In genomic region chr16:25106567-25107465, GRCh38 we compare ENCODE assay signal across 1 cellular context.
TF ChIP-seq lines count a peak whose summit lies in the region.

No MANE protein-coding gene starts in this region.

TF ChIP-seq in HEK293, 187 proteins besides CTCF, POLR2A, EP300 and RAD21 (continued from another document):
- no peak for TF ChIP-seq ELK4 (IDR thresholded peaks at IDR 0.05; ENCODE audit: borderline replicate concordance, low read depth, low read length)
- TF ChIP-seq ZBTB48 (tag by site-specific recombination; IDR thresholded peaks at IDR 0.05): peak; percentile 60; the same call in 1 of the 2 replicates
- TF ChIP-seq PATZ1 (tag by site-specific recombination; IDR thresholded peaks at IDR 0.05): peak; percentile 28
- TF ChIP-seq ZNF433 (tag by site-specific recombination; IDR thresholded peaks at IDR 0.05; ENCODE audit: low read depth): no peak
- TF ChIP-seq ZNF585B (tag by site-specific recombination; IDR thresholded peaks at IDR 0.05): no peak
- no peak for TF ChIP-seq ZNF558 (tag by site-specific recombination; IDR thresholded peaks at IDR 0.05)
- no peak for TF ChIP-seq ZBTB10 (tag by site-specific recombination; IDR thresholded peaks at IDR 0.05)
- peak; percentile 40 for TF ChIP-seq SP3 (tag by site-specific recombination; IDR thresholded peaks at IDR 0.05)
- TF ChIP-seq KLF9 (tag by site-specific recombination; IDR thresholded peaks at IDR 0.05; ENCODE audit: low read depth): 0 out of 2 replicates have a peak, but pooled peaks have one; percentile 14
- TF ChIP-seq REST (tag by site-specific recombination; IDR thresholded peaks at IDR 0.05): no peak; the same call in 1 of the 2 replicates
- TF ChIP-seq ZBTB17 (tag by site-specific recombination; IDR thresholded peaks at IDR 0.05): peak; percentile 99
- TF ChIP-seq ZNF335 (tag by site-specific recombination; conservative IDR thresholded peaks at IDR 0.05): peak; percentile 83
- no peak for TF ChIP-seq ZNF785 (tag by site-specific recombination; IDR thresholded peaks at IDR 0.05)
- peak; percentile 54 for TF ChIP-seq ZEB2 (tag by site-specific recombination; IDR thresholded peaks at IDR 0.05)
- 0 out of 2 replicates have a peak, but pooled peaks have one; percentile 35 for TF ChIP-seq KLF8 (tag by site-specific recombination; IDR thresholded peaks at IDR 0.05)
- TF ChIP-seq SP2 (tag by site-specific recombination; IDR thresholded peaks at IDR 0.05): peak; percentile 73
- TF ChIP-seq ZNF629 (tag by site-specific recombination; IDR thresholded peaks at IDR 0.05): peak; percentile 85
- TF ChIP-seq ZNF16 (tag by site-specific recombination; IDR thresholded peaks at IDR 0.05; ENCODE audit: low read depth): no peak
- peak; percentile 72 for TF ChIP-seq SP7 (tag by site-specific recombination; IDR thresholded peaks at IDR 0.05)
- TF ChIP-seq ZNF2 (tag by site-specific recombination; IDR thresholded peaks at IDR 0.05): peak; percentile 54; the same call in 1 of the 2 replicates
- 0 out of 2 replicates have a peak, but pooled peaks have one; percentile 39 for TF ChIP-seq YY2 (tag by site-specific recombination; IDR thresholded peaks at IDR 0.05)
- peak; percentile 56; the same call in 1 of the 2 replicates for TF ChIP-seq KLF16 (tag by site-specific recombination; IDR thresholded peaks at IDR 0.05)
- peak; percentile 84 for TF ChIP-seq ZXDB (tag by site-specific recombination; IDR thresholded peaks at IDR 0.05)
- TF ChIP-seq ZSCAN16 (tag by site-specific recombination; IDR thresholded peaks at IDR 0.05): no peak
- no peak for TF ChIP-seq ZSCAN30 (tag by site-specific recombination; IDR thresholded peaks at IDR 0.05)
- no peak for TF ChIP-seq BCL6B (tag by site-specific recombination; IDR thresholded peaks at IDR 0.05)
- no peak for TF ChIP-seq ZNF747 (tag by site-specific recombination; IDR thresholded peaks at IDR 0.05)
- TF ChIP-seq YY1 (tag by site-specific recombination; IDR thresholded peaks at IDR 0.05): peak; percentile 51; the same call in 1 of the 2 replicates
- TF ChIP-seq ZNF169 (tag by site-specific recombination; IDR thresholded peaks at IDR 0.05): no peak
- TF ChIP-seq INSM2 (tag by site-specific recombination; IDR thresholded peaks at IDR 0.05): no peak
- TF ChIP-seq ZNF501 (tag by site-specific recombination; IDR thresholded peaks at IDR 0.05): peak; percentile 31; the same call in 1 of the 2 replicates
- TF ChIP-seq REPIN1 (tag by site-specific recombination; IDR thresholded peaks at IDR 0.05; ENCODE audit: low read depth): no peak
- no peak for TF ChIP-seq MEIS1 (CRISPR knock-in tag; IDR thresholded peaks at IDR 0.05; ENCODE audit: borderline replicate concordance)
- TF ChIP-seq ZNF777 (tag by site-specific recombination; IDR thresholded peaks at IDR 0.05; ENCODE audit: borderline replicate concordance): peak; percentile 73; the same call in 1 of the 2 replicates
- peak; percentile 22; the same call in 1 of the 2 replicates for TF ChIP-seq ZBTB8A (tag by site-specific recombination; IDR thresholded peaks at IDR 0.05)
- TF ChIP-seq ZNF239 (tag by site-specific recombination; IDR thresholded peaks at IDR 0.05): no peak
